1 cellular context compared by ENCODE assay signal in genomic region chr16:89842471-89843408, GRCh38.
TF ChIP-seq lines count a peak whose summit lies in the region.

No MANE protein-coding gene starts in this region.

TF ChIP-seq in K562, 482 proteins besides CTCF, POLR2A, EP300 and RAD21:
- TF ChIP-seq BCL6 (CRISPR knock-in tag; IDR thresholded peaks at IDR 0.05) (no peak), MLLT1 (IDR thresholded peaks at IDR 0.05) (no peak), MXD1 (CRISPR knock-in tag; IDR thresholded peaks at IDR 0.05; ENCODE audit: borderline replicate concordance, poor library complexity, severe bottlenecking) (no peak), ZBTB7A (IDR thresholded peaks at IDR 0.05; ENCODE audit: borderline replicate concordance, control insufficient read depth, low read depth, low read length) (no peak), MAX (CRISPR knock-in tag; IDR thresholded peaks at IDR 0.05) (no peak), EGR1 (conservative IDR thresholded peaks at IDR 0.05) (peak; percentile 64), KDM2B (CRISPR knock-in tag; IDR thresholded peaks at IDR 0.05) (no peak), ZNF280A (IDR thresholded peaks at IDR 0.05; ENCODE audit: low read depth, partially characterized antibody) (no peak), ZNF444 (CRISPR knock-in tag; IDR thresholded peaks at IDR 0.05) (no peak), SPI1 (IDR thresholded peaks at IDR 0.05; ENCODE audit: borderline replicate concordance, low read depth, low read length) (peak; percentile 87), ZNF507 (tag; conservative IDR thresholded peaks at IDR 0.05) (no peak), NR1H2 (CRISPR knock-in tag; IDR thresholded peaks at IDR 0.05) (no peak), ZNF696 (CRISPR knock-in tag; conservative IDR thresholded peaks at IDR 0.05) (no peak), ARID1B (IDR thresholded peaks at IDR 0.05) (no peak), NFIX (CRISPR knock-in tag; IDR thresholded peaks at IDR 0.05; ENCODE audit: low read depth) (no peak), HDAC6 (IDR thresholded peaks at IDR 0.05; ENCODE audit: low read depth, low read length) (no peak), ZSCAN29 (IDR thresholded peaks at IDR 0.05) (no peak), ASH1L (IDR thresholded peaks at IDR 0.05; ENCODE audit: borderline replicate concordance, low read depth, partially characterized antibody) (no peak), ZNF263 (CRISPR knock-in tag; IDR thresholded peaks at IDR 0.05; ENCODE audit: borderline replicate concordance) (peak; percentile 81), MED1 (CRISPR knock-in tag; IDR thresholded peaks at IDR 0.05; ENCODE audit: borderline replicate concordance) (no peak), NFIC (IDR thresholded peaks at IDR 0.05) (peak; percentile 69), FOXK1 (CRISPR knock-in tag; IDR thresholded peaks at IDR 0.05; ENCODE audit: borderline replicate concordance) (no peak), ZNF354B (CRISPR knock-in tag; IDR thresholded peaks at IDR 0.05) (no peak), THRA (IDR thresholded peaks at IDR 0.05) (no peak), KLF16 (IDR thresholded peaks at IDR 0.05) (no peak)
TF ChIP-seq in K562: peak in this region for 4.
